ENCODE assay signal across 16 cellular contexts in genomic region chr17:1995321-1996242, GRCh38. TPM values are rescaled to one million over a fixed set of nuclear protein-coding genes. Genes with fewer than 3 reads are reported as not detected.
DNase-seq lines count a peak whose midpoint lies in the region; TF ChIP-seq lines count a peak whose summit lies in the region.
"Had no signal": no experiment of that assay in that cellular context is flagged by ENCODE, and none has a peak within 500 bp of the region (broad histone marks: within the 10 kb centered on the region; RNA-seq: fewer than 3 reads in every experiment).

No MANE protein-coding gene starts in this region.

- H3K4me2 ChIP-seq in neural progenitor cell, result no peak overlapping the region

- H3K9me3 ChIP-seq in neural progenitor cell (ENCODE audit: low read depth) (no peaks in the 10 kb centered on the region), MG63 (no peaks in the 10 kb centered on the region)
- H3K9me3 ChIP-seq: BE2C, lower lobe of right lung, spleen had no signal

- peaks cover 56% of the 10 kb centered on the region for H3K4me1 Mint-ChIP-seq in neural progenitor cell
- no peaks in the 10 kb centered on the region for H3K4me1 Mint-ChIP-seq in activated T-cell treated with anti-CD3 and anti-CD28 coated beads, Interleukin-2, amount 50 U/mL, for 24 hours (ENCODE audit: low read depth)
- peaks cover 2% of the 10 kb centered on the region for H3K4me1 Mint-ChIP-seq in activated CD4-positive, alpha-beta memory T cell treated with anti-CD3 and anti-CD28 coated beads for 36 hours (ENCODE audit: low read depth)
- H3K4me1 Mint-ChIP-seq: activated T-helper 17 cell treated with anti-CD3 and anti-CD28 coated beads, Interleukin-2, amount 50 U/mL, for 72 hours had no signal

- no peaks in the 10 kb centered on the region for H3K36me3 ChIP-seq in neural progenitor cell
- H3K36me3 ChIP-seq in MG63, result no peaks in the 10 kb centered on the region
- H3K36me3 ChIP-seq: BE2C, lower lobe of right lung, spleen had no signal

- no peaks in the 10 kb centered on the region for H3K36me3 Mint-ChIP-seq in neural progenitor cell
- no peaks in the 10 kb centered on the region for H3K36me3 Mint-ChIP-seq in activated T-cell treated with anti-CD3 and anti-CD28 coated beads, Interleukin-2, amount 50 U/mL, for 24 hours (ENCODE audit: low read depth)
- H3K36me3 Mint-ChIP-seq in activated CD4-positive, alpha-beta memory T cell treated with anti-CD3 and anti-CD28 coated beads for 36 hours, result no peaks in the 10 kb centered on the region

- H3K9ac ChIP-seq in neural progenitor cell, result no peak overlapping the region

- CTCF ChIA-PET in activated CD4-positive, alpha-beta memory T cell treated with anti-CD3 and anti-CD28 coated beads for 36 hours (lab: Charles Lee), result no interaction called here

- H3K4me1 ChIP-seq in neural progenitor cell, result peaks cover 41% of the 10 kb centered on the region
- H3K4me1 ChIP-seq: BE2C had no signal

- peak overlapping the region; percentile 18 for H3K4me3 Mint-ChIP-seq in neural progenitor cell
- H3K4me3 Mint-ChIP-seq in activated T-cell treated with anti-CD3 and anti-CD28 coated beads, Interleukin-2, amount 50 U/mL, for 24 hours, result no peak overlapping the region
- H3K4me3 Mint-ChIP-seq in activated CD4-positive, alpha-beta memory T cell treated with anti-CD3 and anti-CD28 coated beads for 36 hours, result no peak overlapping the region
- H3K4me3 Mint-ChIP-seq: activated CD8-positive, alpha-beta T cell treated with anti-CD3 and anti-CD28 coated beads for 36 hours; activated T-helper 17 cell treated with anti-CD3 and anti-CD28 coated beads, Interleukin-2, amount 50 U/mL, for 72 hours had no signal

- no peaks in the 10 kb centered on the region for H3K9me3 Mint-ChIP-seq in neural progenitor cell
- no peaks in the 10 kb centered on the region for H3K9me3 Mint-ChIP-seq in activated T-cell treated with anti-CD3 and anti-CD28 coated beads, Interleukin-2, amount 50 U/mL, for 24 hours
- no peaks in the 10 kb centered on the region for H3K9me3 Mint-ChIP-seq in activated CD4-positive, alpha-beta memory T cell treated with anti-CD3 and anti-CD28 coated beads for 36 hours
- H3K9me3 Mint-ChIP-seq: activated CD8-positive, alpha-beta T cell treated with anti-CD3 and anti-CD28 coated beads for 36 hours; activated T-helper 17 cell treated with anti-CD3 and anti-CD28 coated beads, Interleukin-2, amount 50 U/mL, for 72 hours had no signal

- H3K27me3 ChIP-seq in neural progenitor cell, result peaks cover 28% of the 10 kb centered on the region
- H3K27me3 ChIP-seq in MG63, result no peaks in the 10 kb centered on the region
- H3K27me3 ChIP-seq: BE2C had no signal

- no peak for TF ChIP-seq CTCF in neural progenitor cell (IDR thresholded peaks at IDR 0.05)

- H2AFZ ChIP-seq in neural progenitor cell (replicated peaks), result no peak overlapping the region

- H3K79me2 ChIP-seq in neural progenitor cell (ENCODE audit: low read depth), result no peaks in the 10 kb centered on the region

- H3K27ac Mint-ChIP-seq in neural progenitor cell, result peak overlapping the region; percentile 68
- no peak overlapping the region for H3K27ac Mint-ChIP-seq in activated T-cell treated with anti-CD3 and anti-CD28 coated beads, Interleukin-2, amount 50 U/mL, for 24 hours
- H3K27ac Mint-ChIP-seq in activated CD4-positive, alpha-beta memory T cell treated with anti-CD3 and anti-CD28 coated beads for 36 hours, result no peak overlapping the region
- H3K27ac Mint-ChIP-seq: activated CD8-positive, alpha-beta T cell treated with anti-CD3 and anti-CD28 coated beads for 36 hours; activated T-helper 17 cell treated with anti-CD3 and anti-CD28 coated beads, Interleukin-2, amount 50 U/mL, for 72 hours had no signal

- intact Hi-C loops in activated CD4-positive, alpha-beta memory T cell treated with anti-CD3 and anti-CD28 coated beads for 36 hours (cut with micrococcal nuclease), result no loop called here

- H3K27ac ChIP-seq in cingulate gyrus (ENCODE audit: low read depth, low read length) (peak overlapping the region; percentile 79), neural progenitor cell (no peak overlapping the region)
- H3K27ac ChIP-seq: lower lobe of right lung, spleen had no signal

- DNase-seq in COLO668 (lab: John Stamatoyannopoulos, UW; ENCODE audit: unreplicated experiment) (peak; percentile 5), NCI-H146 (lab: John Stamatoyannopoulos, UW) (peak; percentile 82), neural progenitor cell (ENCODE audit: low spot score) (no peak), HPDE6-E6E7 (ENCODE audit: extremely low spot score) (no peak), MG63 (no peak)
- DNase-seq in activated T-cell treated with anti-CD3 and anti-CD28 coated beads, Interleukin-2, amount 50 U/mL, for 24 hours, result no peak
- no peak for DNase-seq in activated CD4-positive, alpha-beta memory T cell treated with anti-CD3 and anti-CD28 coated beads for 36 hours
- DNase-seq: activated CD8-positive, alpha-beta T cell treated with anti-CD3 and anti-CD28 coated beads for 36 hours; BE2C; lower lobe of right lung; NCI-H2171 treated with DMSO at 0.1 percent for 48 hours; occipital lobe; spleen had no signal

- H3K4me3 ChIP-seq in neural progenitor cell (no peak overlapping the region), MG63 (no peak overlapping the region)
- H3K4me3 ChIP-seq: lower lobe of right lung, spleen had no signal

- H3K27me3 Mint-ChIP-seq in neural progenitor cell (ENCODE audit: insufficient read depth, low read depth), result peaks cover 10% of the 10 kb centered on the region
- peaks cover 34% of the 10 kb centered on the region for H3K27me3 Mint-ChIP-seq in activated T-cell treated with anti-CD3 and anti-CD28 coated beads, Interleukin-2, amount 50 U/mL, for 24 hours
- peaks cover 22% of the 10 kb centered on the region for H3K27me3 Mint-ChIP-seq in activated CD4-positive, alpha-beta memory T cell treated with anti-CD3 and anti-CD28 coated beads for 36 hours

- peaks cover 39% of the 10 kb centered on the region for H3F3A ChIP-seq in neural progenitor cell (ENCODE audit: low read depth)

- peaks cover 7% of the 10 kb centered on the region for H4K20me1 ChIP-seq in neural progenitor cell (ENCODE audit: low read depth)

- POLR2A ChIA-PET in activated CD4-positive, alpha-beta memory T cell treated with anti-CD3 and anti-CD28 coated beads for 36 hours (lab: Charles Lee), result no interaction called here

RNA-seq across cellular contexts. Expression of gene RTN4RL1, which starts 29.6 kb away (rescaled TPM):
- total RNA-seq in neural progenitor cell (ENCODE audit: low replicate concordance), result 3.4 and 7.2 TPM in 2 replicates
- 4.9 and 8.9 TPM in 2 replicates for total RNA-seq in MG63 (2014; rRNA removed; shearing (Covaris generic); ENCODE audit: low replicate concordance)
- under 1 TPM; 0.17 to 0.21 TPM for total RNA-seq in activated CD4-positive, alpha-beta memory T cell treated with anti-CD3 and anti-CD28 coated beads for 36 hours
- total RNA-seq: OCI-LY7 had no signal

RNA-seq across cellular contexts. Expression of gene DPH1, which starts 34.4 kb away (rescaled TPM):
- 21.1 and 28.0 TPM in 2 replicates for total RNA-seq in neural progenitor cell (ENCODE audit: low replicate concordance)
- total RNA-seq in MG63 (2014; rRNA removed; shearing (Covaris generic); ENCODE audit: low replicate concordance), result 14.2 and 18.4 TPM in 2 replicates
- 10 to 100 TPM; 29.4 to 31.1 TPM for total RNA-seq in activated CD4-positive, alpha-beta memory T cell treated with anti-CD3 and anti-CD28 coated beads for 36 hours

RNA-seq across cellular contexts. Expression of gene OVCA2, which starts 46.2 kb away (rescaled TPM):
- total RNA-seq in neural progenitor cell (ENCODE audit: low replicate concordance), result 5.4 and 23.1 TPM in 2 replicates
- total RNA-seq in MG63 (2014; rRNA removed; shearing (Covaris generic); ENCODE audit: low replicate concordance), result 36.6 and 51.8 TPM in 2 replicates
- total RNA-seq in activated CD4-positive, alpha-beta memory T cell treated with anti-CD3 and anti-CD28 coated beads for 36 hours, result 10 to 100 TPM; 31.7 to 34.8 TPM

RNA-seq across cellular contexts. Expression of gene HIC1, which starts 59.3 kb away (rescaled TPM):
- total RNA-seq in neural progenitor cell (ENCODE audit: low replicate concordance), result 0.62 TPM in 1 of 2 replicates, not detected in the other
- 0.89 and 1.1 TPM in 2 replicates for total RNA-seq in MG63 (2014; rRNA removed; shearing (Covaris generic); ENCODE audit: low replicate concordance)
- total RNA-seq in activated CD4-positive, alpha-beta memory T cell treated with anti-CD3 and anti-CD28 coated beads for 36 hours, result 10 to 100 TPM; 13.1 to 13.2 TPM

Comparison
In these comparisons a context has a peak if more than half of its experiments do, and no peak if none do; other contexts are left out.
1. DNase-seq: peak in COLO668 (single experiment) and NCI-H146 (single experiment); none in neural progenitor cell (single experiment), activated T-cell treated with anti-CD3 and anti-CD28 coated beads, Interleukin-2, amount 50 U/mL, for 24 hours (single experiment), HPDE6-E6E7 (single experiment), MG63 (single experiment) and activated CD4-positive, alpha-beta memory T cell treated with anti-CD3 and anti-CD28 coated beads for 36 hours (single experiment).